Comparison of ENCODE assay signal across 4 cellular contexts in genomic region chr4:183918696-183919095, GRCh38. TPM values are rescaled to one million over a fixed set of nuclear protein-coding genes. Genes with fewer than 3 reads are reported as not detected.
"Had no signal": no experiment of that assay in that cellular context is flagged by ENCODE, and none has a peak within 500 bp of the region (broad histone marks: within the 10 kb centered on the region; RNA-seq: fewer than 3 reads in every experiment).

No MANE protein-coding gene starts in this region.

- ATAC-seq: HepG2 had no signal

- DNase-seq: H9, HCEC 1CT had no signal

RNA-seq across cellular contexts. Expression of gene STOX2, which starts 13.6 kb away (rescaled TPM):
- total RNA-seq: HT1080 had no signal
